In genomic region chrX:10576777-10577444, GRCh38 we compare ENCODE assay signal across 19 cellular contexts. TPM values are rescaled to one million over a fixed set of nuclear protein-coding genes. Genes with fewer than 3 reads are reported as not detected.
DNase-seq lines count a peak whose midpoint lies in the region; ATAC-seq, FAIRE-seq and TF ChIP-seq lines count a peak whose summit lies in the region.
"Had no signal": no experiment of that assay in that cellular context is flagged by ENCODE, and none has a peak within 500 bp of the region (broad histone marks: within the 10 kb centered on the region; RNA-seq: fewer than 3 reads in every experiment).

No MANE protein-coding gene starts in this region.

- no peaks in the 10 kb centered on the region for H3F3A ChIP-seq in smooth muscle cell (ENCODE audit: low read depth)

- peak overlapping the region; percentile 65 for H3K27ac ChIP-seq in Panc1 (ENCODE audit: low read length)
- peak overlapping the region; percentile 3 to 14 for H3K27ac ChIP-seq in left lung
- peak overlapping the region; percentile 46 for H3K27ac ChIP-seq in smooth muscle cell (ENCODE audit: low read depth)
- H3K27ac ChIP-seq: cardiac muscle cell, prostate gland, SJSA1 had no signal

- peaks cover 53% of the 10 kb centered on the region for H3K79me2 ChIP-seq in smooth muscle cell (ENCODE audit: low read depth)

- H3K36me3 Mint-ChIP-seq in CD14-positive monocyte: no peaks in the 10 kb centered on the region
- H3K36me3 Mint-ChIP-seq: activated naive CD8-positive, alpha-beta T cell; immature natural killer cell had no signal

- H3K4me1 ChIP-seq in Panc1 (ENCODE audit: control insufficient read depth, insufficient read depth, low read length) (peaks cover 11% of the 10 kb centered on the region), left lung (no peaks in the 10 kb centered on the region), smooth muscle cell (ENCODE audit: low read depth) (peaks cover 7% of the 10 kb centered on the region)
- H3K4me1 ChIP-seq: prostate gland had no signal

- no peak overlapping the region for H3K9ac ChIP-seq in smooth muscle cell (ENCODE audit: low read depth)

- TF ChIP-seq CTCF in Panc1 (IDR thresholded peaks at IDR 0.05) (no peak), left lung (IDR thresholded peaks at IDR 0.05) (no peak), smooth muscle cell (IDR thresholded peaks at IDR 0.05; ENCODE audit: borderline replicate concordance, insufficient read depth, poor library complexity, severe bottlenecking) (no peak), D721Med (IDR thresholded peaks at IDR 0.05; ENCODE audit: insufficient read depth, missing control alignments) (no peak), CD14-positive monocyte (IDR thresholded peaks at IDR 0.05) (no peak)

- BruUV-seq in Panc1 (replicated peaks; lab: Mats Ljungman, UMichigan): no TSS peak

- H3K9me3 Mint-ChIP-seq in CD14-positive monocyte: peaks cover 0 to 4% (median 0%) of the 10 kb centered on the region in 7 donors
- H3K9me3 Mint-ChIP-seq: activated CD4-positive, alpha-beta T cell treated with anti-CD3 and anti-CD28 coated beads, Interleukin-2, amount 10 ng/mL, durations not matched to agents 24 days and 14 days had no signal

- H3K27me3 Mint-ChIP-seq in CD14-positive monocyte (ENCODE audit: low read depth in 3 of 3): peaks cover 0 to 5% (median 2%) of the 10 kb centered on the region in 3 donors
- H3K27me3 Mint-ChIP-seq: activated CD4-positive, alpha-beta T cell treated with anti-CD3 and anti-CD28 coated beads, Interleukin-2, amount 10 ng/mL, durations not matched to agents 24 days and 14 days; activated naive CD8-positive, alpha-beta T cell had no signal

- no peak overlapping the region for H2AFZ ChIP-seq in smooth muscle cell (ENCODE audit: low read depth)

- H3K27ac Mint-ChIP-seq in CD14-positive monocyte: no peak overlapping the region
- H3K27ac Mint-ChIP-seq: activated CD4-positive, alpha-beta T cell treated with anti-CD3 and anti-CD28 coated beads, Interleukin-2, amount 10 ng/mL, durations not matched to agents 24 days and 14 days; activated naive CD8-positive, alpha-beta T cell; immature natural killer cell had no signal

- H3K4me3 Mint-ChIP-seq in CD14-positive monocyte: no peak overlapping the region
- H3K4me3 Mint-ChIP-seq: activated CD4-positive, alpha-beta T cell treated with anti-CD3 and anti-CD28 coated beads, Interleukin-2, amount 10 ng/mL, durations not matched to agents 24 days and 14 days; activated naive CD8-positive, alpha-beta T cell; immature natural killer cell had no signal

- H4K20me1 ChIP-seq in smooth muscle cell (ENCODE audit: low read depth): peaks cover 6% of the 10 kb centered on the region

- POLR2A ChIA-PET in Panc1 (lab: Charles Lee): no interaction called here

- no peaks in the 10 kb centered on the region for H3K4me1 Mint-ChIP-seq in CD14-positive monocyte
- H3K4me1 Mint-ChIP-seq: activated CD4-positive, alpha-beta T cell treated with anti-CD3 and anti-CD28 coated beads, Interleukin-2, amount 10 ng/mL, durations not matched to agents 24 days and 14 days; immature natural killer cell had no signal

- in situ Hi-C loops in Panc1 (cut with HindIII; ENCODE audit: low pct_unique_long_range_greater_than_20kb, low sequenced_read_pairs): no loop called here

- DNase-seq in Panc1 (ENCODE audit: low read depth, low spot score) (no peak), dermis microvascular lymphatic vessel endothelial cell (ENCODE audit: low read depth in 2 of 2) (peak; percentile 82 to 88), left lung (no peak), smooth muscle cell (lab: John Stamatoyannopoulos, UW; ENCODE audit: unreplicated experiment) (no peak), cerebellar nuclear complex (lab: John Stamatoyannopoulos, UW) (no peak), D721Med (ENCODE audit: insufficient read length, low spot score) (no peak), CD14-positive monocyte (ENCODE audit: low spot score) (no peak)
- DNase-seq in stimulated activated naive CD8-positive, alpha-beta T cell treated with anti-CD3 and anti-CD28 coated beads, Interleukin-15, Interleukin-2, amounts not matched to agents 100 U/mL and 50 U/mL, for 24 hours: no peak
- DNase-seq: activated CD4-positive, alpha-beta T cell treated with anti-CD3 and anti-CD28 coated beads, Interleukin-2, amount 10 ng/mL, durations not matched to agents 24 days and 14 days; DMS79; immature natural killer cell; KG1; mucosa of descending colon; NCI-H1105; NK-92 treated with Interleukin-12 subunit alpha and Interleukin-12 subunit beta, amount 100 ng/mL, for 24 hours had no signal

- peak; percentile 72 for ATAC-seq in Panc1
- no peak for ATAC-seq in left lung
- no peak for ATAC-seq in stimulated activated naive CD8-positive, alpha-beta T cell treated with anti-CD3 and anti-CD28 coated beads, Interleukin-15, Interleukin-2, amounts not matched to agents 100 U/mL and 50 U/mL, for 24 hours

- no peak for FAIRE-seq in D721Med (lab: Jason Lieb, UNC)

- H3K36me3 ChIP-seq in Panc1 (ENCODE audit: control insufficient read depth, insufficient read depth, low read length) (no peaks in the 10 kb centered on the region), left lung (no peaks in the 10 kb centered on the region), smooth muscle cell (ENCODE audit: low read depth) (no peaks in the 10 kb centered on the region)
- H3K36me3 ChIP-seq: cardiac muscle cell, prostate gland, SJSA1 had no signal

- H3K4me3 ChIP-seq in Panc1 (ENCODE audit: low read depth in 2 of 2, low read length in 2 of 2): no peak overlapping the region
- no peak overlapping the region for H3K4me3 ChIP-seq in left lung
- no peak overlapping the region for H3K4me3 ChIP-seq in smooth muscle cell
- H3K4me3 ChIP-seq: cardiac muscle cell, mucosa of descending colon, prostate gland, SJSA1 had no signal

- CTCF ChIA-PET in Panc1 (lab: Charles Lee): no interaction called here

- 72% methylated on average over 16 of the region's 16 CpGs for WGBS in smooth muscle cell (ENCODE audit: low lambda C conversion rate)

- H3K27me3 ChIP-seq in Panc1 (ENCODE audit: control insufficient read depth, insufficient read depth, low read length) (no peaks in the 10 kb centered on the region), left lung (no peaks in the 10 kb centered on the region), smooth muscle cell (ENCODE audit: low read depth) (no peaks in the 10 kb centered on the region)
- H3K27me3 ChIP-seq: cardiac muscle cell, SJSA1 had no signal

- no peak overlapping the region for H3K4me2 ChIP-seq in smooth muscle cell

- H3K9me3 ChIP-seq in Panc1 (ENCODE audit: control insufficient read depth, insufficient read depth, low read depth, low read length) (no peaks in the 10 kb centered on the region), left lung (no peaks in the 10 kb centered on the region), smooth muscle cell (replicated peaks; ENCODE audit: low read depth) (no peaks in the 10 kb centered on the region)
- H3K9me3 ChIP-seq: mucosa of descending colon, prostate gland, SJSA1 had no signal

- intact Hi-C loops in Panc1 (cut with micrococcal nuclease; ENCODE audit: unreplicated experiment): no loop called here
- intact Hi-C loops in left lung (cut with DNase I): no loop called here
- intact Hi-C loops in CD14-positive monocyte (cut with micrococcal nuclease): no loop called here

RNA-seq across cellular contexts. Expression of gene MID1, which starts 43.5 kb away (rescaled TPM):
- total RNA-seq in Panc1 (2021; ENCODE audit: unreplicated experiment): 32.4 TPM
- 14.0 TPM for polyA plus RNA-seq in Panc1 (2012; ENCODE audit: insufficient read length)
- 25.9 and 50.3 TPM in 2 replicates for total RNA-seq in dermis microvascular lymphatic vessel endothelial cell
- total RNA-seq in left lung: 10 to 100 TPM; 19.3 to 21.9 TPM
- 41.1 and 45.2 TPM in 2 replicates for total RNA-seq in smooth muscle cell
- 22.6 and 46.6 TPM in 2 replicates for polyA plus RNA-seq in smooth muscle cell
- under 1 TPM in 1 of 2 donors, not detected in 1; 0.10 TPM for polyA plus RNA-seq in CD14-positive monocyte
- total RNA-seq: activated CD4-positive, alpha-beta T cell treated with anti-CD3 and anti-CD28 coated beads, Interleukin-2, amount 10 ng/mL, durations not matched to agents 24 days and 14 days had no signal
- polyA plus RNA-seq: immature natural killer cell had no signal

Comparison
In these comparisons a context has a peak if more than half of its experiments do, and no peak if none do; other contexts are left out.
1. DNase-seq: peak in dermis microvascular lymphatic vessel endothelial cell (2 of 2); none in Panc1 (single experiment), left lung (0 of 2), smooth muscle cell (single experiment), cerebellar nuclear complex (0 of 2), D721Med (single experiment), stimulated activated naive CD8-positive, alpha-beta T cell treated with anti-CD3 and anti-CD28 coated beads, Interleukin-15, Interleukin-2, amounts not matched to agents 100 U/mL and 50 U/mL, for 24 hours (single experiment) and CD14-positive monocyte (single experiment).
2. H3K27ac ChIP-seq: peak in every context shown above with its lines; median percentile 65 in Panc1; 46 in smooth muscle cell; 8 in left lung.